ENCODE assay signal across 9 cellular contexts in the genomic region with DNA sequence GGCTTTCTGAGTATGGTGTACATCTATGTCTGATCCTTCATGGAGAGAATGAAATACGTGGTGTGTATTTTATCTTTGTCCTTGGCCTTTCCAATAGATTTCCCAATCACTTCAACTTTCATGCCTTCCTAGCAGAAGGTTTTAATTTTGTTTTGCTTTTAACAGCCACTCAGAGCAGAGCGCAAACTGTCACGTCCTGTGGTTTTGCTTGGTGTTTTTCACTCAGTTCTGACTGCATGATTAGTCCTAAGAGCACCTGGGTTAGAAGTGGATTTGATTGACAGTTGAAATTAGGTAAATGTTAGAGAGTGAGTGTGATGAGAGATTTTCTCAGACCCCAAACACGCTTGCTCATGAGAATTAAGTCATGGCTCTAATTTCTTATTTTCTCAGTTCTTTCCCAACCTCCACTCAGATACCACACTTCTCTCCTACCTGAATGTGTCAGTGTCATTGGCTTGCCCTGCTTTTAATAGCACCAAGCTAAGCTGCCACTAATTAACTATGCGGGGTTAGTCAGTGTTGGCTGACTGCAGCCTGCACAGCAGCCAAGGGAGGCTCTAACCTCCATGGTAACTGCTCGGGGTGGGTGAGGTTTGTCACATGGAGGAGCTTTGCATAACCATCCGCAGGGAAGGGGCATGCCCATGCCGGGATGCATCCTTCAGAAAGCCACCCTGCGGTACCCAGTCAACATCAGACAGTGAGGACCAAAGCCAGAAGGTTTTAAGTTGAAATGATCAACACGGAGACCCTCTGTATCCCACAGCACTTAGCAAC.
DNase-seq lines count a peak whose midpoint lies in the region; ATAC-seq and TF ChIP-seq lines count a peak whose summit lies in the region.
"Had no signal": no experiment of that assay in that cellular context is flagged by ENCODE, and none has a peak within 500 bp of the region (broad histone marks: within the 10 kb centered on the region; RNA-seq: fewer than 3 reads in every experiment).

No MANE protein-coding gene starts in this region.

- peak overlapping the region; percentile 85 for H3K27ac ChIP-seq in CD4-positive, CD25-positive, alpha-beta regulatory T cell (ENCODE audit: insufficient read depth, low read length, poor library complexity, severe bottlenecking)
- no peak overlapping the region for H3K27ac ChIP-seq in mammary epithelial cell (ENCODE audit: insufficient read depth, low read depth, low read length)

- BruUV-seq in mammary epithelial cell (replicated peaks; lab: Mats Ljungman, UMichigan), result no TSS peak

- H4K20me1 ChIP-seq in mammary epithelial cell (ENCODE audit: insufficient read depth, low read length), result no peaks in the 10 kb centered on the region

- peak; percentile 93 to 96 for ATAC-seq in CD4-positive, CD25-positive, alpha-beta regulatory T cell (ENCODE audit: low read depth in 2 of 2)
- ATAC-seq in GM18907 (IDR thresholded peaks at IDR 0.05; ENCODE audit: unreplicated experiment), result peak; percentile 87
- peak; percentile 88 for ATAC-seq in HG03045 (IDR thresholded peaks at IDR 0.05; ENCODE audit: unreplicated experiment)
- peak; percentile 86 to 94 (median 91) for ATAC-seq in T-cell (replicated peaks in 1 of 4)

- H3K27ac Mint-ChIP-seq in CD4-positive, CD25-positive, alpha-beta regulatory T cell, result peak overlapping the region; percentile 87 to 99 (median 97)
- peak overlapping the region; percentile 74 to 87 for H3K27ac Mint-ChIP-seq in T-cell
- peak overlapping the region; percentile 91 for H3K27ac Mint-ChIP-seq in stimulated activated naive CD8-positive, alpha-beta T cell treated with anti-CD3 and anti-CD28 coated beads, Interleukin-15, Interleukin-2, amounts not matched to agents 100 ng/mL and 50 ng/mL, for 24 hours

- no peaks in the 10 kb centered on the region for H3K79me2 ChIP-seq in mammary epithelial cell (ENCODE audit: insufficient read depth, low read length)

- H3K4me1 ChIP-seq in CD4-positive, CD25-positive, alpha-beta regulatory T cell (ENCODE audit: control insufficient read depth, insufficient read depth, low read length, poor library complexity, severe bottlenecking), result peaks cover 37% of the 10 kb centered on the region
- peaks cover 11% of the 10 kb centered on the region for H3K4me1 ChIP-seq in mammary epithelial cell (ENCODE audit: insufficient read depth, low read length)

- H3K9me3 ChIP-seq in CD4-positive, CD25-positive, alpha-beta regulatory T cell (ENCODE audit: control insufficient read depth in 2 of 2, low read length in 2 of 2), result no peaks in the 10 kb centered on the region
- no peaks in the 10 kb centered on the region for H3K9me3 ChIP-seq in mammary epithelial cell (replicated peaks; ENCODE audit: insufficient read depth, low read length)
- H3K9me3 ChIP-seq: upper lobe of left lung had no signal

- DNase-seq in CD4-positive, CD25-positive, alpha-beta regulatory T cell, result peak; percentile 13 to 91 (median 76)
- DNase-seq in T-cell (peak in 28 of 34 experiments; percentile 11 to 60 (median 30)), head of caudate nucleus (peak; percentile 40 to 94 (median 74)), mammary epithelial cell (no peak), OCI-M2 (lab: John Stamatoyannopoulos, UW; ENCODE audit: unreplicated experiment) (no peak)
- DNase-seq: upper lobe of left lung had no signal

- H3K4me2 ChIP-seq in mammary epithelial cell (ENCODE audit: insufficient read depth, low read depth, low read length), result no peak overlapping the region

- no peak overlapping the region for H2AFZ ChIP-seq in mammary epithelial cell (ENCODE audit: low read depth, low read length)

- H3K36me3 Mint-ChIP-seq in CD4-positive, CD25-positive, alpha-beta regulatory T cell, result no peaks in the 10 kb centered on the region
- H3K36me3 Mint-ChIP-seq in T-cell, result peaks cover 6% of the 10 kb centered on the region
- H3K36me3 Mint-ChIP-seq in stimulated activated naive CD8-positive, alpha-beta T cell treated with anti-CD3 and anti-CD28 coated beads, Interleukin-15, Interleukin-2, amounts not matched to agents 100 ng/mL and 50 ng/mL, for 24 hours (ENCODE audit: low read depth), result no peaks in the 10 kb centered on the region

- no peak overlapping the region for H3K9ac ChIP-seq in mammary epithelial cell (ENCODE audit: insufficient read depth, low read length)

- no peaks in the 10 kb centered on the region for H3K27me3 ChIP-seq in CD4-positive, CD25-positive, alpha-beta regulatory T cell (ENCODE audit: control insufficient read depth, insufficient read depth, low read length)
- H3K27me3 ChIP-seq in mammary epithelial cell (ENCODE audit: insufficient read depth, low read length), result no peaks in the 10 kb centered on the region
- H3K27me3 ChIP-seq: upper lobe of left lung had no signal

- POLR2A ChIA-PET in T-cell (lab: Charles Lee), result interaction anchor here (0.7 to 1.8 kb wide), 2 partner anchors 9 to 171 kb away, joined by 3 to 5 read pairs; no protein-coding TSS in a partner anchor

- in situ Hi-C loops in mammary epithelial cell (cut with MboI; ENCODE audit: low sequenced_read_pairs in 2 of 2), result no loop called here

- dilution Hi-C loops in mammary epithelial cell (cut with HindIII; ENCODE audit: low sequenced_read_pairs), result no loop called here

- H3K9me3 Mint-ChIP-seq in CD4-positive, CD25-positive, alpha-beta regulatory T cell, result no peaks in the 10 kb centered on the region
- H3K9me3 Mint-ChIP-seq in T-cell, result no peaks in the 10 kb centered on the region
- no peaks in the 10 kb centered on the region for H3K9me3 Mint-ChIP-seq in stimulated activated naive CD8-positive, alpha-beta T cell treated with anti-CD3 and anti-CD28 coated beads, Interleukin-15, Interleukin-2, amounts not matched to agents 100 ng/mL and 50 ng/mL, for 24 hours

- 96% methylated on average over 8 of the region's 10 CpGs for WGBS in mammary epithelial cell (ENCODE audit: low coverage, missing lambda C conversion rate)

- H3K4me3 Mint-ChIP-seq in CD4-positive, CD25-positive, alpha-beta regulatory T cell, result peak overlapping the region; percentile 43 to 78 (median 63)
- peak overlapping the region; percentile 50 to 56 (median 53) for H3K4me3 Mint-ChIP-seq in T-cell
- H3K4me3 Mint-ChIP-seq in stimulated activated naive CD8-positive, alpha-beta T cell treated with anti-CD3 and anti-CD28 coated beads, Interleukin-15, Interleukin-2, amounts not matched to agents 100 ng/mL and 50 ng/mL, for 24 hours, result peak overlapping the region; percentile 76

- no peaks in the 10 kb centered on the region for H3K36me3 ChIP-seq in CD4-positive, CD25-positive, alpha-beta regulatory T cell (ENCODE audit: control insufficient read depth, insufficient read depth, low read length)
- no peaks in the 10 kb centered on the region for H3K36me3 ChIP-seq in mammary epithelial cell (ENCODE audit: insufficient read depth, low read length)
- H3K36me3 ChIP-seq: upper lobe of left lung had no signal

- intact Hi-C loops in head of caudate nucleus (cut with DNase I) (no loop called here), mammary epithelial cell (cut with micrococcal nuclease) (loop anchor here (2.0 kb wide), 1 partner anchor 75 kb away; no protein-coding TSS in a partner anchor)

- CTCF ChIA-PET in T-cell (lab: Charles Lee) (no interaction called here), mammary epithelial cell (lab: Charles Lee; ENCODE audit: low non-redundant PET) (no interaction called here)

- H3K27me3 Mint-ChIP-seq in CD4-positive, CD25-positive, alpha-beta regulatory T cell, result no peaks in the 10 kb centered on the region
- H3K27me3 Mint-ChIP-seq in T-cell, result no peaks in the 10 kb centered on the region
- no peaks in the 10 kb centered on the region for H3K27me3 Mint-ChIP-seq in stimulated activated naive CD8-positive, alpha-beta T cell treated with anti-CD3 and anti-CD28 coated beads, Interleukin-15, Interleukin-2, amounts not matched to agents 100 ng/mL and 50 ng/mL, for 24 hours

- peak overlapping the region; percentile 81 for H3K4me3 ChIP-seq in CD4-positive, CD25-positive, alpha-beta regulatory T cell (ENCODE audit: low read depth, low read length)
- H3K4me3 ChIP-seq in mammary epithelial cell (replicated peaks in 1 of 3; ENCODE audit: insufficient read depth in 1 of 3, low read depth in 2 of 3, low read length in 3 of 3), result no peak overlapping the region
- H3K4me3 ChIP-seq: upper lobe of left lung had no signal

- H3K4me1 Mint-ChIP-seq in CD4-positive, CD25-positive, alpha-beta regulatory T cell, result peaks cover 21 to 48% (median 29%) of the 10 kb centered on the region in 4 donors
- peaks cover 24 to 39% (median 28%) of the 10 kb centered on the region in 3 donors for H3K4me1 Mint-ChIP-seq in T-cell
- peaks cover 41% of the 10 kb centered on the region for H3K4me1 Mint-ChIP-seq in stimulated activated naive CD8-positive, alpha-beta T cell treated with anti-CD3 and anti-CD28 coated beads, Interleukin-15, Interleukin-2, amounts not matched to agents 100 ng/mL and 50 ng/mL, for 24 hours (ENCODE audit: low read depth)

- no peak for TF ChIP-seq CTCF in mammary epithelial cell (conservative IDR thresholded peaks at IDR 0.05 in 1 of 2, IDR thresholded peaks at IDR 0.05 in 1 of 2; ENCODE audit: extremely low read depth in 1 of 2, insufficient read depth in 1 of 2, low read depth in 1 of 2, low read length in 2 of 2)

Comparison
In these comparisons a context has a peak if more than half of its experiments do, and no peak if none do; other contexts are left out.
1. DNase-seq: peak in CD4-positive, CD25-positive, alpha-beta regulatory T cell (3 of 3), T-cell (28 of 34) and head of caudate nucleus (42 of 42); none in mammary epithelial cell (single experiment) and OCI-M2 (single experiment).
2. Peak in every context shown above with its lines, with median percentiles within 50 percentile points of each other: ATAC-seq, H3K27ac Mint-ChIP-seq and H3K4me3 Mint-ChIP-seq.